1 cellular context compared by ENCODE assay signal in the genomic region with DNA sequence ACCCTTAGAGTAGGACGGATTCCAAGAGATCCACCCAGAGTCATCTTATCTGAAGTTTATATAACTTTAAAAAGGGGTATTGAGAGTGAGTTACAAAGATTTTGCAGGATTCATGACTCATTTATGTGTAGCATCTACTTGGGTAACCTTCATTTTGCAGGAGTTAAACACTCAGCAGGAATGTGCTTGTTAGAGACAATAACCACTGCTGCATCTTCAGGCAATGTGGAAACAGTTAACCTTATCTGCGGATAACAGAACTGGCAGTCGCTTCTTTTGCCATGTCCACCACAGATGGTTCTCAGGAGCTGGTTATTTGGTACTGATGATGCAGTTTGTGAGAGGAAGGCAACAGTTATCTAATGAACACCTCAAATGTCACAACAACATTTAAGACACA.
TF ChIP-seq lines count a peak whose summit lies in the region.

No MANE protein-coding gene starts in this region.

TF ChIP-seq in A549, 52 proteins besides CTCF, POLR2A, EP300 and RAD21 (continued from another document):
- TF ChIP-seq, protein P1, sequence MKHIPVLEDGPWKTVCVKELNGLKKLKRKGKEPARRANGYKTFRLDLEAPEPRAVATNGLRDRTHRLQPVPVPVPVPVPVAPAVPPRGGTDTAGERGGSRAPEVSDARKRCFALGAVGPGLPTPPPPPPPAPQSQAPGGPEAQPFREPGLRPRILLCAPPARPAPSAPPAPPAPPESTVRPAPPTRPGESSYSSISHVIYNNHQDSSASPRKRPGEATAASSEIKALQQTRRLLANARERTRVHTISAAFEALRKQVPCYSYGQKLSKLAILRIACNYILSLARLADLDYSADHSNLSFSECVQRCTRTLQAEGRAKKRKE (CRISPR knock-in tag; IDR thresholded peaks at IDR 0.05; ENCODE audit: low read depth), result no peak
- TF ChIP-seq KDM1A (IDR thresholded peaks at IDR 0.05; ENCODE audit: low read depth), result no peak
- TF ChIP-seq CBX2 (IDR thresholded peaks at IDR 0.05; ENCODE audit: borderline replicate concordance, low read depth), result no peak
- TF ChIP-seq NFE2L2 (conservative IDR thresholded peaks at IDR 0.05; ENCODE audit: low read length), result no peak
- TF ChIP-seq CBX8 (IDR thresholded peaks at IDR 0.05), result no peak
- TF ChIP-seq HOXA7 (CRISPR knock-in tag; IDR thresholded peaks at IDR 0.05), result no peak
